Comparison of ENCODE assay signal across 22 cellular contexts in the genomic region with DNA sequence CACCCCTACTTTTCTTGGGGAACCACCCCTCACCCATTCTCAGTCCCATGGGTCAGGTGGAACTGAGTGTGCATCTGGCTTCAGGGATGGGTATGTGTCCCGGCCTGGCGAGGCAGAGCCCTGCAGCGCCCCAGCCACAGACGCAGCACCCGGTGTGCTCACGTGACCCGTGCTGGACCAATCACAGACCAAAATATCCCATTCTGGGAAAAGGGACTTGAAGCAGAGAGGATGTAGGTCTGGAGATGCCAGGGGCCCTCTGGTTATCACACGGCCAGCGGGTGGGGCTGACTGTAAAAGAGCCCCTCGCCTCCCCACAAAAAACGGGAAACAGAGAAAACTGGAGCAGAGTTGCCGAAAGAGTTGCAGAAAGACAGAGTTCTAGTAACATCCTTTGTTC.
DNase-seq lines count a peak whose midpoint lies in the region; ATAC-seq, FAIRE-seq and TF ChIP-seq lines count a peak whose summit lies in the region.
"Had no signal": no experiment of that assay in that cellular context is flagged by ENCODE, and none has a peak within 500 bp of the region (broad histone marks: within the 10 kb centered on the region; RNA-seq: fewer than 3 reads in every experiment).

No MANE protein-coding gene starts in this region.

- H3K23ac ChIP-seq in H1 (ENCODE audit: insufficient read length) = no peak overlapping the region

- H3K9ac ChIP-seq in H1 (replicated peaks in 1 of 4; ENCODE audit: extremely low read depth in 1 of 4, low read depth in 3 of 4, low read length in 3 of 4) = no peak overlapping the region
- H3K9ac ChIP-seq in HepG2 (ENCODE audit: insufficient read depth, low read depth, low read length) = no peak overlapping the region
- H3K9ac ChIP-seq: parathyroid adenoma had no signal

- CTCF ChIA-PET in H1 (lab: Charles Lee; ENCODE audit: partially characterized antibody) (interaction anchor here (0.6 to 4.9 kb wide), 8 partner anchors 14 to 201 kb away, joined by 3 to 20 read pairs (median 3); no protein-coding TSS in a partner anchor), HepG2 (lab: Yijun Ruan, JAX; ENCODE audit: low intra/inter-chr PET ratio, low total read pairs) (no interaction called here)

- TF ChIP-seq EP300 in H1 (IDR thresholded peaks at IDR 0.05; ENCODE audit: borderline replicate concordance in 1 of 2, low read depth in 2 of 2, low read length in 2 of 2) (no peak), HepG2 (IDR thresholded peaks at IDR 0.05; ENCODE audit: low read depth in 2 of 2, low read length in 2 of 2) (no peak), HepG2 (CRISPR knock-in tag; IDR thresholded peaks at IDR 0.05; ENCODE audit: borderline replicate concordance) (no peak)

- 64% methylated on average over 12 of the region's 12 CpGs; no CpG with 5 or more reads in 1 of the 2 experiments for WGBS in H1 (ENCODE audit: extremely low coverage in 1 of 2, insufficient coverage in 1 of 2, insufficient read length in 1 of 2, insufficient replicate concordance in 2 of 2, low coverage in 1 of 2, low lambda C conversion rate in 2 of 2, missing lambda C conversion rate in 1 of 2), 2 experiments
- WGBS in HepG2 (ENCODE audit: low lambda C conversion rate) = 51% methylated on average over 12 of the region's 12 CpGs

- peak overlapping the region; percentile 61 for H4K91ac ChIP-seq in H1 (replicated peaks; ENCODE audit: insufficient read length, low read length)

- H4K8ac ChIP-seq in H1 (ENCODE audit: extremely low read depth, insufficient read depth, low read length) = no peak overlapping the region

- no peak overlapping the region for H2AFZ ChIP-seq in H1 (ENCODE audit: low read length)
- H2AFZ ChIP-seq in HepG2 (ENCODE audit: low read length) = no peak overlapping the region
- H2AFZ ChIP-seq: hepatocyte, parathyroid adenoma had no signal

- no peaks in the 10 kb centered on the region for H3K23me2 ChIP-seq in H1 (ENCODE audit: low read depth, low read length)

- H2AK5ac ChIP-seq in H1 (ENCODE audit: low read depth, low read length) = no peak overlapping the region

- no peak overlapping the region for H3K27ac ChIP-seq in H1 (ENCODE audit: low read depth, low read length)
- no peak overlapping the region for H3K27ac ChIP-seq in HepG2 (ENCODE audit: extremely low read length, insufficient read depth, low read length)
- H3K27ac ChIP-seq: epithelial cell of prostate, hepatocyte, parathyroid adenoma, sigmoid colon, SJSA1 had no signal

- no peak for ATAC-seq in HepG2
- ATAC-seq in GM21737 (IDR thresholded peaks at IDR 0.05; ENCODE audit: unreplicated experiment) = no peak
- ATAC-seq: activated T-cell treated with anti-CD3 and anti-CD28 coated beads, Interleukin-2, amount 50 U/mL, for 72 hours; naive thymus-derived CD8-positive, alpha-beta T cell; Panc1 had no signal

- no peak overlapping the region for H3K4ac ChIP-seq in H1 (replicated peaks; ENCODE audit: insufficient read length, low read depth, low read length)

- TF ChIP-seq POLR2A in H1 (IDR thresholded peaks at IDR 0.05; ENCODE audit: control extremely low read depth in 1 of 2, low read depth in 2 of 2, low read length in 2 of 2) (no peak), HepG2 (IDR thresholded peaks at IDR 0.05; ENCODE audit: insufficient read depth in 1 of 2, low read depth in 2 of 2, low read length in 2 of 2) (no peak)

- peak overlapping the region; percentile 57 for H2BK20ac ChIP-seq in H1 (ENCODE audit: low read length)

- H2BK12ac ChIP-seq in H1 (ENCODE audit: low read depth, low read length) = peak overlapping the region; percentile 71; the same call in 1 of the 2 replicates

- H3K4me3 ChIP-seq in H7 (ENCODE audit: insufficient read depth, low read depth, low read length) (no peak overlapping the region), H1 (ENCODE audit: extremely low read depth in 1 of 4, insufficient read depth in 2 of 4, low read depth in 3 of 4, low read length in 4 of 4) (no peak overlapping the region), HepG2 (replicated peaks in 1 of 3; ENCODE audit: insufficient read depth in 1 of 3, low read depth in 2 of 3, low read length in 3 of 3) (no peak overlapping the region)
- H3K4me3 ChIP-seq: hepatocyte, sigmoid colon, SJSA1 had no signal

- no peak overlapping the region for H2BK120ac ChIP-seq in H1 (replicated peaks; ENCODE audit: low read depth, low read length)

- no TSS peak for BruUV-seq in HepG2 (replicated peaks; lab: Mats Ljungman, UMichigan)

- H3K56ac ChIP-seq in H1 (replicated peaks; ENCODE audit: insufficient read length, low read depth, low read length) = no peak overlapping the region

- TF ChIP-seq RAD21 in H1 (IDR thresholded peaks at IDR 0.05 in 1 of 2, conservative IDR thresholded peaks at IDR 0.05 in 1 of 2; ENCODE audit: low read depth in 2 of 2, low read length in 2 of 2) = no peak
- no peak for TF ChIP-seq RAD21 in HepG2 (CRISPR knock-in tag; IDR thresholded peaks at IDR 0.05)

- TF ChIP-seq CTCF in H1 (IDR thresholded peaks at IDR 0.05; ENCODE audit: control extremely low read depth in 1 of 3, insufficient read depth in 1 of 3, low read depth in 1 of 3, low read length in 3 of 3) (no peak), HepG2 (CRISPR knock-in tag; IDR thresholded peaks at IDR 0.05) (no peak)

- H3K79me1 ChIP-seq in H1 (ENCODE audit: low read depth, low read length) = no peaks in the 10 kb centered on the region

- H3K4me2 ChIP-seq in H1 (ENCODE audit: insufficient read depth in 1 of 2, low read depth in 2 of 2, low read length in 2 of 2) (no peak overlapping the region), HepG2 (ENCODE audit: low read depth, low read length) (no peak overlapping the region)
- H3K4me2 ChIP-seq: hepatocyte had no signal

- peaks cover 6 to 30% (median 25%) of the 10 kb centered on the region in 4 experiments for H3K4me1 ChIP-seq in H1 (replicated peaks in 1 of 4; ENCODE audit: control insufficient read depth in 3 of 4, insufficient read depth in 4 of 4, low read length in 3 of 4)
- no peaks in the 10 kb centered on the region for H3K4me1 ChIP-seq in HepG2 (ENCODE audit: insufficient read depth, low read length)
- H3K4me1 ChIP-seq: parathyroid adenoma, sigmoid colon, SJSA1 had no signal

- no peaks in the 10 kb centered on the region for H4K20me1 ChIP-seq in H1 (replicated peaks in 1 of 2; ENCODE audit: control insufficient read depth in 1 of 2, insufficient read depth in 2 of 2, low read length in 2 of 2)
- H4K20me1 ChIP-seq in HepG2 (ENCODE audit: insufficient read depth, low read length) = no peaks in the 10 kb centered on the region

- H3K18ac ChIP-seq in H1 (ENCODE audit: extremely low read depth, low read length) = peak overlapping the region; percentile 51; the same call in 1 of the 2 replicates

- no peak overlapping the region for H4K5ac ChIP-seq in H1 (ENCODE audit: insufficient read length, low read depth, low read length)

- in situ Hi-C loops in HepG2 (cut with HindIII; ENCODE audit: extremely low pct_ligation_motif_present, low pct_unique_long_range_greater_than_20kb) = no loop called here

- H3K14ac ChIP-seq in H1 (ENCODE audit: insufficient read length) = no peak overlapping the region

- DNase-seq in H7 (peak; percentile 85), H1 (ENCODE audit: low read depth in 1 of 2, low spot score in 2 of 2) (peak in 1 of 2 experiments; percentile 75), HepG2 (ENCODE audit: low spot score) (no peak), retina (peak; percentile 61), HuH-7 (ENCODE audit: low spot score) (no peak)
- no peak for DNase-seq in activated effector memory CD4-positive, alpha-beta T cell treated with Interleukin-2 at 50 U/mL for 16 hours
- DNase-seq: activated CD4-positive, alpha-beta T cell treated with anti-CD3 and anti-CD28 coated beads for 48 hours; activated naive CD4-positive, alpha-beta T cell treated with anti-CD3 and anti-CD28 coated beads, Interleukin-2, amount 50 U/mL, for 16 hours; activated T-cell treated with anti-CD3 and anti-CD28 coated beads, Interleukin-2, amount 50 U/mL, for 72 hours; foreskin fibroblast; naive thymus-derived CD8-positive, alpha-beta T cell; NCI-H510A; sigmoid colon; stimulated activated CD4-positive, alpha-beta T cell treated with anti-CD3 and anti-CD28 coated beads, Interleukin-15, amount 100 ng/mL, for 24 hours; T-helper 1 cell had no signal

- no peaks in the 10 kb centered on the region; a peak in 1 of 4 replicates for H3K9me3 ChIP-seq in H1 (ENCODE audit: insufficient read depth in 2 of 2, low read depth in 1 of 2, low read length in 1 of 2)
- H3K9me3 ChIP-seq in HepG2 (ENCODE audit: low read length) = no peaks in the 10 kb centered on the region
- H3K9me3 ChIP-seq: sigmoid colon, SJSA1 had no signal

- H3K27me3 ChIP-seq in H7 (ENCODE audit: control insufficient read depth, insufficient read depth, low read length) (no peaks in the 10 kb centered on the region), H1 (replicated peaks in 1 of 4; ENCODE audit: control insufficient read depth in 3 of 4, extremely low read depth in 1 of 4, insufficient read depth in 3 of 4, low read length in 3 of 4) (no peaks in the 10 kb centered on the region), HepG2 (ENCODE audit: control insufficient read depth in 1 of 2, insufficient read depth in 2 of 2, low read length in 2 of 2) (peaks cover 0 to 4% of the 10 kb centered on the region in 2 experiments; a peak in 2 of 5 replicates)
- H3K27me3 ChIP-seq: hepatocyte, sigmoid colon, SJSA1 had no signal

- 0 out of 2 replicates have a peak overlapping the region, but pooled peaks have one; percentile 48 for H2BK5ac ChIP-seq in H1 (ENCODE audit: low read depth, low read length)

- no peak overlapping the region for H2BK15ac ChIP-seq in H1 (ENCODE audit: low read length)

- FAIRE-seq in H1 (lab: Jason Lieb, UNC) (no peak), HepG2 (lab: Jason Lieb, UNC) (no peak)
- FAIRE-seq: GM18507 had no signal

- H3K36me3 ChIP-seq in H7 (replicated peaks; ENCODE audit: control insufficient read depth, insufficient read depth, low read length) (no peaks in the 10 kb centered on the region), H1 (ENCODE audit: control insufficient read depth in 2 of 4, insufficient read depth in 4 of 4, low read length in 3 of 4) (no peaks in the 10 kb centered on the region), HepG2 (replicated peaks in 1 of 2; ENCODE audit: control insufficient read depth in 1 of 2, insufficient read depth in 2 of 2, low read length in 2 of 2) (no peaks in the 10 kb centered on the region)
- H3K36me3 ChIP-seq: sigmoid colon, SJSA1 had no signal

- no peaks in the 10 kb centered on the region for H3K79me2 ChIP-seq in H1 (ENCODE audit: control insufficient read depth in 1 of 2, insufficient read depth in 2 of 2, low read length in 2 of 2)
- H3K79me2 ChIP-seq in HepG2 (ENCODE audit: insufficient read depth, low read length) = no peaks in the 10 kb centered on the region
- H3K79me2 ChIP-seq: hepatocyte, parathyroid adenoma had no signal

- intact Hi-C loops in HepG2 (cut with micrococcal nuclease; ENCODE audit: unreplicated experiment) = no loop called here

- POLR2A ChIA-PET in H1 (lab: Charles Lee; ENCODE audit: partially characterized antibody) = interaction anchor here (0.8 to 1.3 kb wide), 4 partner anchors 8 to 81 kb away, joined by 3 to 5 read pairs (median 4); no protein-coding TSS in a partner anchor
- POLR2A ChIA-PET in HepG2 (lab: Yijun Ruan, JAX) = no interaction called here

TF ChIP-seq in H1, 55 proteins besides CTCF, POLR2A, EP300 and RAD21 (continues in another document):
- no peak for TF ChIP-seq TAF7 (optimal IDR thresholded peaks at IDR 0.05; ENCODE audit: borderline replicate concordance, low read depth, low read length)

TF ChIP-seq in HepG2, 621 proteins besides CTCF, POLR2A, EP300 and RAD21 (continues in another document):
- no peak for TF ChIP-seq U2AF1 (optimal IDR thresholded peaks at IDR 0.05; ENCODE audit: low read depth, low read length)

Comparison
In these comparisons a context has a peak if more than half of its experiments do, and no peak if none do; other contexts are left out.
1. DNase-seq: peak in H7 (single experiment) and retina (single experiment); none in HepG2 (single experiment), HuH-7 (single experiment) and activated effector memory CD4-positive, alpha-beta T cell treated with Interleukin-2 at 50 U/mL for 16 hours (single experiment).